17 cellular contexts compared by ENCODE assay signal in genomic region chr1:87203890-87204289, GRCh38.
DNase-seq lines count a peak whose midpoint lies in the region.
"Had no signal": no experiment of that assay in that cellular context is flagged by ENCODE, and none has a peak within 500 bp of the region (broad histone marks: within the 10 kb centered on the region; RNA-seq: fewer than 3 reads in every experiment).

No MANE protein-coding gene starts in this region.

- no peak overlapping the region for H3K4me3 ChIP-seq in BLaER1

- H3K4me1 Mint-ChIP-seq in immature natural killer cell: peaks cover 20 to 24% of the 10 kb centered on the region in 2 donors

- peaks cover 9% of the 10 kb centered on the region for H3K9me3 ChIP-seq in BLaER1

- DNase-seq in HT1080 (ENCODE audit: low read depth) (peak; percentile 57), amniotic epithelial cell (ENCODE audit: low read depth) (peak; percentile 35), iris pigment epithelial cell (ENCODE audit: low read depth) (peak; percentile 55), NCI-H774 (lab: John Stamatoyannopoulos, UW) (no peak), iPS-NIHi7 (ENCODE audit: extremely low spot score) (no peak), immature natural killer cell (no peak)
- no peak for DNase-seq in activated CD4-positive, alpha-beta T cell treated with anti-CD3 and anti-CD28 coated beads for 1 hour
- DNase-seq: activated CD8-positive, alpha-beta T cell treated with anti-CD3 and anti-CD28 coated beads for 36 hours; CD4-positive, CD25-positive, alpha-beta regulatory T cell; cerebellar nuclear complex; foreskin melanocyte; kidney glomerular epithelial cell; naive thymus-derived CD4-positive, alpha-beta T cell; NCI-H2081; OCI-M1; T-helper 17 cell had no signal

- H3K27me3 ChIP-seq in BLaER1: no peaks in the 10 kb centered on the region

- peaks cover 0 to 2% (median 0%) of the 10 kb centered on the region in 6 donors for H3K9me3 Mint-ChIP-seq in immature natural killer cell
- H3K9me3 Mint-ChIP-seq: activated CD8-positive, alpha-beta T cell treated with anti-CD3 and anti-CD28 coated beads for 36 hours had no signal

- no peaks in the 10 kb centered on the region; the same call in 1 of the 2 replicates for H3K36me3 ChIP-seq in BLaER1

- peaks cover 5 to 9% (median 7%) of the 10 kb centered on the region in 3 donors for H3K27me3 Mint-ChIP-seq in immature natural killer cell (ENCODE audit: low read depth in 3 of 3)

- H3K36me3 Mint-ChIP-seq in immature natural killer cell: no peaks in the 10 kb centered on the region
- H3K36me3 Mint-ChIP-seq: CD4-positive, CD25-positive, alpha-beta regulatory T cell; naive thymus-derived CD4-positive, alpha-beta T cell had no signal

- H3K9ac ChIP-seq in BLaER1: no peak overlapping the region

- H4K20me1 ChIP-seq in BLaER1: no peaks in the 10 kb centered on the region

- peak overlapping the region; percentile 83 for H3K4me2 ChIP-seq in BLaER1

- no peak overlapping the region for H3K4me3 Mint-ChIP-seq in immature natural killer cell
- H3K4me3 Mint-ChIP-seq: activated CD8-positive, alpha-beta T cell treated with anti-CD3 and anti-CD28 coated beads for 36 hours; CD4-positive, CD25-positive, alpha-beta regulatory T cell; naive thymus-derived CD4-positive, alpha-beta T cell; T-helper 17 cell had no signal

- H3K27ac ChIP-seq in BLaER1: no peak overlapping the region

- no peak overlapping the region for H3K27ac Mint-ChIP-seq in immature natural killer cell
- H3K27ac Mint-ChIP-seq: activated CD8-positive, alpha-beta T cell treated with anti-CD3 and anti-CD28 coated beads for 36 hours; CD4-positive, CD25-positive, alpha-beta regulatory T cell; naive thymus-derived CD4-positive, alpha-beta T cell; T-helper 17 cell had no signal

- peaks cover 81% of the 10 kb centered on the region for H3K4me1 ChIP-seq in BLaER1

Comparison
In these comparisons a context has a peak if more than half of its experiments do, and no peak if none do; other contexts are left out.
1. DNase-seq: peak in HT1080 (single experiment), amniotic epithelial cell (single experiment) and iris pigment epithelial cell (single experiment); none in activated CD4-positive, alpha-beta T cell treated with anti-CD3 and anti-CD28 coated beads for 1 hour (single experiment), NCI-H774 (single experiment), iPS-NIHi7 (single experiment) and immature natural killer cell (0 of 3).